Comparison of ENCODE assay signal across 28 cellular contexts in genomic region chr11:46967962-46968361, GRCh38. TPM values are rescaled to one million over a fixed set of nuclear protein-coding genes. Genes with fewer than 3 reads are reported as not detected.
"Had no signal": no experiment of that assay in that cellular context is flagged by ENCODE, and none has a peak within 500 bp of the region (broad histone marks: within the 10 kb centered on the region; RNA-seq: fewer than 3 reads in every experiment).

No MANE protein-coding gene starts in this region.

- H3K4me3 ChIP-seq: ascending aorta, breast epithelium, cardiac muscle cell, colonic mucosa, dorsolateral prefrontal cortex, esophagus muscularis mucosa, gastrocnemius medialis, heart left ventricle had no signal

- H3K27ac ChIP-seq: ascending aorta, breast epithelium, cardiac muscle cell, colonic mucosa, esophagus muscularis mucosa, foreskin keratinocyte, gastrocnemius medialis, heart left ventricle had no signal

- H3K4me1 ChIP-seq: ascending aorta, breast epithelium, colonic mucosa, esophagus muscularis mucosa, foreskin keratinocyte, gastrocnemius medialis had no signal

- H3K36me3 ChIP-seq: ascending aorta, breast epithelium, cardiac muscle cell, colonic mucosa, esophagus muscularis mucosa, gastrocnemius medialis, heart left ventricle had no signal

- H3K9me3 ChIP-seq: ascending aorta, breast epithelium, colonic mucosa, esophagus muscularis mucosa, gastrocnemius medialis, heart left ventricle had no signal

- H3K27me3 ChIP-seq: ascending aorta, breast epithelium, cardiac muscle cell, colonic mucosa, dorsolateral prefrontal cortex, esophagus muscularis mucosa, foreskin keratinocyte, gastrocnemius medialis, heart left ventricle had no signal

- DNase-seq: activated CD4-positive, alpha-beta memory T cell treated with anti-CD3 and anti-CD28 coated beads, Interleukin-2, amount 10 ng/mL, durations not matched to agents 7 days and 5 days; activated CD4-positive, alpha-beta T cell treated with anti-CD3 and anti-CD28 coated beads for 36 hours; activated CD4-positive, alpha-beta T cell treated with anti-CD3 and anti-CD28 coated beads, Interleukin-2, amount 10 ng/mL, durations not matched to agents 24 days and 14 days; activated CD4-positive, CD25-positive, alpha-beta regulatory T cell; activated CD4-positive, CD25-positive, alpha-beta regulatory T cell treated with anti-CD3 and anti-CD28 coated beads, Interleukin-2, amount 50 U/mL, for 72 hours; activated CD8-positive, alpha-beta memory T cell treated with anti-CD3 and anti-CD28 coated beads, Interleukin-2, amount 50 U/mL, for 48 hours; activated gamma-delta T cell; activated naive CD4-positive, alpha-beta T cell; activated naive CD4-positive, alpha-beta T cell treated with anti-CD3 and anti-CD28 coated beads, Interleukin-2, amount 10 ng/mL, durations not matched to agents 7 days and 5 days; activated naive CD8-positive, alpha-beta T cell treated with anti-CD3 and anti-CD28 coated beads, Interleukin-2, amount 10 ng/mL, durations not matched to agents 7 days and 5 days; activated T-cell treated with anti-CD3 and anti-CD28 coated beads for 4 hours; activated T-cell treated with anti-CD3 and anti-CD28 coated beads, Interleukin-2, amount 50 U/mL, for 24 hours; activated T-cell treated with anti-CD3 and anti-CD28 coated beads, Interleukin-2, amount 50 U/mL, for 72 hours; central memory CD4-positive, alpha-beta T cell; cerebellar nuclear complex; colonic mucosa; dorsolateral prefrontal cortex; effector memory CD4-positive, alpha-beta T cell; foreskin keratinocyte; gastrocnemius medialis; glutamatergic neuron; heart left ventricle; T-helper 2 cell had no signal

RNA-seq across cellular contexts. Expression of gene LRP4, which starts 49.6 kb away (rescaled TPM):
- total RNA-seq: T-helper 1 cell treated with Interleukin-12 subunit alpha and Interleukin-12 subunit beta and Interleukin-4 antibody, amounts not matched to agents 30 ng/mL and 1 ng/mL, for 36 hours had no signal
